Comparison of ENCODE assay signal across 1 cellular context in genomic region chr2:170973492-170974303, GRCh38.
TF ChIP-seq lines count a peak whose summit lies in the region.

No MANE protein-coding gene starts in this region.

TF ChIP-seq in GM12878, 131 proteins besides CTCF, POLR2A, EP300 and RAD21 (continued from another document and continues in another):
- TF ChIP-seq REST (IDR thresholded peaks at IDR 0.05; ENCODE audit: low read depth, low read length), result no peak; the same call in 1 of the 2 replicates
- TF ChIP-seq ZZZ3 (IDR thresholded peaks at IDR 0.05; ENCODE audit: control insufficient read depth, insufficient read length, low read depth), result no peak
- TF ChIP-seq RB1 (IDR thresholded peaks at IDR 0.05; ENCODE audit: borderline replicate concordance), result peak; percentile 96; the same call in 1 of the 2 replicates
- no peak for TF ChIP-seq FOS (IDR thresholded peaks at IDR 0.05; ENCODE audit: borderline replicate concordance, extremely low read depth, insufficient read length)
- no peak for TF ChIP-seq ATF7 (IDR thresholded peaks at IDR 0.05; ENCODE audit: low read depth)
- no peak for TF ChIP-seq SMAD5 (IDR thresholded peaks at IDR 0.05; ENCODE audit: low read depth)
- TF ChIP-seq SRF (IDR thresholded peaks at IDR 0.05; ENCODE audit: low read depth in 2 of 2, low read length in 2 of 2), result 0 out of 4 replicates have a peak, but pooled peaks of 1 of the 2 experiments have one; percentile 23
- TF ChIP-seq, protein P1, sequence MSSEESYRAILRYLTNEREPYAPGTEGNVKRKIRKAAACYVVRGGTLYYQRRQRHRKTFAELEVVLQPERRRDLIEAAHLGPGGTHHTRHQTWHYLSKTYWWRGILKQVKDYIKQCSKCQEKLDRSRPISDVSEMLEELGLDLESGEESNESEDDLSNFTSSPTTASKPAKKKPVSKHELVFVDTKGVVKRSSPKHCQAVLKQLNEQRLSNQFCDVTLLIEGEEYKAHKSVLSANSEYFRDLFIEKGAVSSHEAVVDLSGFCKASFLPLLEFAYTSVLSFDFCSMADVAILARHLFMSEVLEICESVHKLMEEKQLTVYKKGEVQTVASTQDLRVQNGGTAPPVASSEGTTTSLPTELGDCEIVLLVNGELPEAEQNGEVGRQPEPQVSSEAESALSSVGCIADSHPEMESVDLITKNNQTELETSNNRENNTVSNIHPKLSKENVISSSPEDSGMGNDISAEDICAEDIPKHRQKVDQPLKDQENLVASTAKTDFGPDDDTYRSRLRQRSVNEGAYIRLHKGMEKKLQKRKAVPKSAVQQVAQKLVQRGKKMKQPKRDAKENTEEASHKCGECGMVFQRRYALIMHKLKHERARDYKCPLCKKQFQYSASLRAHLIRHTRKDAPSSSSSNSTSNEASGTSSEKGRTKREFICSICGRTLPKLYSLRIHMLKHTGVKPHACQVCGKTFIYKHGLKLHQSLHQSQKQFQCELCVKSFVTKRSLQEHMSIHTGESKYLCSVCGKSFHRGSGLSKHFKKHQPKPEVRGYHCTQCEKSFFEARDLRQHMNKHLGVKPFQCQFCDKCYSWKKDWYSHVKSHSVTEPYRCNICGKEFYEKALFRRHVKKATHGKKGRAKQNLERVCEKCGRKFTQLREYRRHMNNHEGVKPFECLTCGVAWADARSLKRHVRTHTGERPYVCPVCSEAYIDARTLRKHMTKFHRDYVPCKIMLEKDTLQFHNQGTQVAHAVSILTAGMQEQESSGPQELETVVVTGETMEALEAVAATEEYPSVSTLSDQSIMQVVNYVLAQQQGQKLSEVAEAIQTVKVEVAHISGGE (CRISPR knock-in tag; IDR thresholded peaks at IDR 0.05), result no peak
- 0 out of 2 replicates have a peak, but pooled peaks have one; percentile 31 for TF ChIP-seq PML (IDR thresholded peaks at IDR 0.05; ENCODE audit: low read length)
- no peak for TF ChIP-seq SPI1 (IDR thresholded peaks at IDR 0.05; ENCODE audit: borderline replicate concordance, insufficient read depth, low read depth, low read length)
- no peak for TF ChIP-seq SREBF2 (IDR thresholded peaks at IDR 0.05; ENCODE audit: low read length)
- no peak for TF ChIP-seq MEF2B (IDR thresholded peaks at IDR 0.05; ENCODE audit: partially characterized antibody, poor library complexity, severe bottlenecking)
- no peak for TF ChIP-seq FOXK2 (IDR thresholded peaks at IDR 0.05)
- no peak for TF ChIP-seq GABPA (IDR thresholded peaks at IDR 0.05; ENCODE audit: low read depth)
- TF ChIP-seq BRCA1 (IDR thresholded peaks at IDR 0.05; ENCODE audit: low read depth, low read length), result no peak
- TF ChIP-seq KDM1A (IDR thresholded peaks at IDR 0.05; ENCODE audit: borderline replicate concordance), result no peak
- peak; percentile 80 for TF ChIP-seq MEF2A (IDR thresholded peaks at IDR 0.05; ENCODE audit: insufficient read depth, low read depth, low read length)
- TF ChIP-seq, protein P2, sequence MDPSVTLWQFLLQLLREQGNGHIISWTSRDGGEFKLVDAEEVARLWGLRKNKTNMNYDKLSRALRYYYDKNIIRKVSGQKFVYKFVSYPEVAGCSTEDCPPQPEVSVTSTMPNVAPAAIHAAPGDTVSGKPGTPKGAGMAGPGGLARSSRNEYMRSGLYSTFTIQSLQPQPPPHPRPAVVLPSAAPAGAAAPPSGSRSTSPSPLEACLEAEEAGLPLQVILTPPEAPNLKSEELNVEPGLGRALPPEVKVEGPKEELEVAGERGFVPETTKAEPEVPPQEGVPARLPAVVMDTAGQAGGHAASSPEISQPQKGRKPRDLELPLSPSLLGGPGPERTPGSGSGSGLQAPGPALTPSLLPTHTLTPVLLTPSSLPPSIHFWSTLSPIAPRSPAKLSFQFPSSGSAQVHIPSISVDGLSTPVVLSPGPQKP (IDR thresholded peaks at IDR 0.05; ENCODE audit: low read depth, low read length), result no peak
- TF ChIP-seq, protein P3, sequence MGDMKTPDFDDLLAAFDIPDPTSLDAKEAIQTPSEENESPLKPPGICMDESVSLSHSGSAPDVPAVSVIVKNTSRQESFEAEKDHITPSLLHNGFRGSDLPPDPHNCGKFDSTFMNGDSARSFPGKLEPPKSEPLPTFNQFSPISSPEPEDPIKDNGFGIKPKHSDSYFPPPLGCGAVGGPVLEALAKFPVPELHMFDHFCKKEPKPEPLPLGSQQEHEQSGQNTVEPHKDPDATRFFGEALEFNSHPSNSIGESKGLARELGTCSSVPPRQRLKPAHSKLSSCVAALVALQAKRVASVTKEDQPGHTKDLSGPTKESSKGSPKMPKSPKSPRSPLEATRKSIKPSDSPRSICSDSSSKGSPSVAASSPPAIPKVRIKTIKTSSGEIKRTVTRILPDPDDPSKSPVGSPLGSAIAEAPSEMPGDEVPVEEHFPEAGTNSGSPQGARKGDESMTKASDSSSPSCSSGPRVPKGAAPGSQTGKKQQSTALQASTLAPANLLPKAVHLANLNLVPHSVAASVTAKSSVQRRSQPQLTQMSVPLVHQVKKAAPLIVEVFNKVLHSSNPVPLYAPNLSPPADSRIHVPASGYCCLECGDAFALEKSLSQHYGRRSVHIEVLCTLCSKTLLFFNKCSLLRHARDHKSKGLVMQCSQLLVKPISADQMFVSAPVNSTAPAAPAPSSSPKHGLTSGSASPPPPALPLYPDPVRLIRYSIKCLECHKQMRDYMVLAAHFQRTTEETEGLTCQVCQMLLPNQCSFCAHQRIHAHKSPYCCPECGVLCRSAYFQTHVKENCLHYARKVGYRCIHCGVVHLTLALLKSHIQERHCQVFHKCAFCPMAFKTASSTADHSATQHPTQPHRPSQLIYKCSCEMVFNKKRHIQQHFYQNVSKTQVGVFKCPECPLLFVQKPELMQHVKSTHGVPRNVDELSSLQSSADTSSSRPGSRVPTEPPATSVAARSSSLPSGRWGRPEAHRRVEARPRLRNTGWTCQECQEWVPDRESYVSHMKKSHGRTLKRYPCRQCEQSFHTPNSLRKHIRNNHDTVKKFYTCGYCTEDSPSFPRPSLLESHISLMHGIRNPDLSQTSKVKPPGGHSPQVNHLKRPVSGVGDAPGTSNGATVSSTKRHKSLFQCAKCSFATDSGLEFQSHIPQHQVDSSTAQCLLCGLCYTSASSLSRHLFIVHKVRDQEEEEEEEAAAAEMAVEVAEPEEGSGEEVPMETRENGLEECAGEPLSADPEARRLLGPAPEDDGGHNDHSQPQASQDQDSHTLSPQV (IDR thresholded peaks at IDR 0.05), result peak; percentile 91
- peak; percentile 83 for TF ChIP-seq TARDBP (IDR thresholded peaks at IDR 0.05; ENCODE audit: borderline replicate concordance)
- 0 out of 2 replicates have a peak, but pooled peaks have one; percentile 19 for TF ChIP-seq TCF3 (IDR thresholded peaks at IDR 0.05; ENCODE audit: borderline replicate concordance, insufficient read depth, low read depth, low read length)
- no peak for TF ChIP-seq CBX3 (IDR thresholded peaks at IDR 0.05; ENCODE audit: borderline replicate concordance, low read depth)
- TF ChIP-seq ZNF217 (IDR thresholded peaks at IDR 0.05), result peak; percentile 80
- TF ChIP-seq ZNF274 (IDR thresholded peaks at IDR 0.05; ENCODE audit: insufficient read depth, insufficient read length), result no peak
- TF ChIP-seq TAF1 (IDR thresholded peaks at IDR 0.05; ENCODE audit: borderline replicate concordance, low read depth, low read length), result peak; percentile 62; the same call in 1 of the 2 replicates
- TF ChIP-seq LARP7 (IDR thresholded peaks at IDR 0.05), result peak; percentile 87
- no peak for TF ChIP-seq E4F1 (IDR thresholded peaks at IDR 0.05; ENCODE audit: borderline replicate concordance, partially characterized antibody)
- 0 out of 2 replicates have a peak, but pooled peaks have one; percentile 73 for TF ChIP-seq RCOR1 (conservative IDR thresholded peaks at IDR 0.05; ENCODE audit: low read depth, low read length)
- TF ChIP-seq, protein P4, sequence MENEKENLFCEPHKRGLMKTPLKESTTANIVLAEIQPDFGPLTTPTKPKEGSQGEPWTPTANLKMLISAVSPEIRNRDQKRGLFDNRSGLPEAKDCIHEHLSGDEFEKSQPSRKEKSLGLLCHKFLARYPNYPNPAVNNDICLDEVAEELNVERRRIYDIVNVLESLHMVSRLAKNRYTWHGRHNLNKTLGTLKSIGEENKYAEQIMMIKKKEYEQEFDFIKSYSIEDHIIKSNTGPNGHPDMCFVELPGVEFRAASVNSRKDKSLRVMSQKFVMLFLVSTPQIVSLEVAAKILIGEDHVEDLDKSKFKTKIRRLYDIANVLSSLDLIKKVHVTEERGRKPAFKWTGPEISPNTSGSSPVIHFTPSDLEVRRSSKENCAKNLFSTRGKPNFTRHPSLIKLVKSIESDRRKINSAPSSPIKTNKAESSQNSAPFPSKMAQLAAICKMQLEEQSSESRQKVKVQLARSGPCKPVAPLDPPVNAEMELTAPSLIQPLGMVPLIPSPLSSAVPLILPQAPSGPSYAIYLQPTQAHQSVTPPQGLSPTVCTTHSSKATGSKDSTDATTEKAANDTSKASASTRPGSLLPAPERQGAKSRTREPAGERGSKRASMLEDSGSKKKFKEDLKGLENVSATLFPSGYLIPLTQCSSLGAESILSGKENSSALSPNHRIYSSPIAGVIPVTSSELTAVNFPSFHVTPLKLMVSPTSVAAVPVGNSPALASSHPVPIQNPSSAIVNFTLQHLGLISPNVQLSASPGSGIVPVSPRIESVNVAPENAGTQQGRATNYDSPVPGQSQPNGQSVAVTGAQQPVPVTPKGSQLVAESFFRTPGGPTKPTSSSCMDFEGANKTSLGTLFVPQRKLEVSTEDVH (IDR thresholded peaks at IDR 0.05; ENCODE audit: low read depth, partially characterized antibody), result no peak
- no peak for TF ChIP-seq ASH2L (IDR thresholded peaks at IDR 0.05; ENCODE audit: borderline replicate concordance, low read depth)
- no peak for TF ChIP-seq MTA3 (IDR thresholded peaks at IDR 0.05; ENCODE audit: borderline replicate concordance, low read length)
- TF ChIP-seq STAT3 (IDR thresholded peaks at IDR 0.05; ENCODE audit: low read depth, low read length), result no peak
- TF ChIP-seq RELA (IDR thresholded peaks at IDR 0.05; ENCODE audit: borderline replicate concordance, partially characterized antibody), result peak; percentile 76
- TF ChIP-seq NFXL1 (IDR thresholded peaks at IDR 0.05; ENCODE audit: borderline replicate concordance), result peak; percentile 84
- TF ChIP-seq POLR2AphosphoS2 (IDR thresholded peaks at IDR 0.05; ENCODE audit: low read depth, low read length), result 0 out of 2 replicates have a peak, but pooled peaks have one; percentile 35
- no peak for TF ChIP-seq POU2F2 (IDR thresholded peaks at IDR 0.05; ENCODE audit: borderline replicate concordance, low read depth, low read length)
- no peak for TF ChIP-seq MYC (IDR thresholded peaks at IDR 0.05; ENCODE audit: insufficient read depth, insufficient read length, insufficient replicate concordance, low read length, severe bottlenecking)
- TF ChIP-seq STAT1 (conservative IDR thresholded peaks at IDR 0.05), result peak; percentile 83; the same call in 1 of the 2 replicates
- TF ChIP-seq ZBED1 (IDR thresholded peaks at IDR 0.05; ENCODE audit: borderline replicate concordance), result no peak
- TF ChIP-seq NRF1 (conservative IDR thresholded peaks at IDR 0.05; ENCODE audit: low read depth, low read length), result no peak
- TF ChIP-seq HSF1 (IDR thresholded peaks at IDR 0.05; ENCODE audit: low read depth, low read length), result no peak
- TF ChIP-seq SUZ12 (IDR thresholded peaks at IDR 0.05; ENCODE audit: unreplicated experiment), result no peak
- no peak for TF ChIP-seq BCL11A (IDR thresholded peaks at IDR 0.05; ENCODE audit: low read depth, low read length)
